Comparison of ENCODE assay signal across 9 cellular contexts in the genomic region with DNA sequence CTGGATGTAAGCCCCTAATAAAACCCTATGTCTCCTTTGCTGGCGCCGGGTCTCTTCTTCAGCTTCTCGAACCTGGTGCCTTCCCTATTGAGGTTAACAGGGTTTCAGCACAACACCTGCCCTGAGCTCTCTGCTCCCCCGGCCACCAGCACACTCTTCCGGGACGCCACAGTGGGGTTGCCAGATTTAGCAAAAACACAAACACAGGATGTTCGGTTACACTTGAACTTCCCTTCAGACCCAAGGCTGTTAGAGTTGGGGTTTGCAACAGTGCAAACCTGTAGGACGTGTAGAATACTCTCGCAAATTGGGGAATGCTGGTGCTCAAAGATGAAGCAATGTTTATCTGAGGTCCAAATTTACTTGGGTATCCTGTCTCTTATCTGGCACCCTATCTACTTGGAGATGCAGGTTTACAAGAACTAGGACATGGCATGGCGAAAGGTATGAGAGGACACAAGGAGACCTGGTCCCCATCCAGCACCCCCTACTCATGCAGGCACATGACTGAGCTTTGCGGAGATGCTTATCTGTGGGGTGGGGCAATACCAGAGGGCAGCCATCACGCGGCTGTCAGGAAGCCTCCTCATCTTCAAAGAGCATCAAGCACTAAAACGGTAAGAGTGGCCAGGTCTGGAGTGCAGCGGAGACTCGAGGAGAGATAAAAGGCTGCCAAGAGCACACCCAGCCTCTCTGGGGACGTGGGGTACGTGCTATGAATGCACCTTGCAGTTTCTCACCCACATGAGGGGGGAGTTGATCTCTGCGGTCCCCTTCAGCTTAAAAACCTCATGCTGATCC. TPM values are rescaled to one million over a fixed set of nuclear protein-coding genes. Genes with fewer than 3 reads are reported as not detected.
DNase-seq lines count a peak whose midpoint lies in the region; ATAC-seq and TF ChIP-seq lines count a peak whose summit lies in the region.
"Had no signal": no experiment of that assay in that cellular context is flagged by ENCODE, and none has a peak within 500 bp of the region (broad histone marks: within the 10 kb centered on the region; RNA-seq: fewer than 3 reads in every experiment).

No MANE protein-coding gene starts in this region.

- in situ Hi-C loops in gastrocnemius medialis (cut with MboI; ENCODE audit: low sequenced_read_pairs in 4 of 4) = no loop called here

- peak overlapping the region; percentile 94 for H3K27ac Mint-ChIP-seq in activated CD8-positive, alpha-beta memory T cell treated with anti-CD3 and anti-CD28 coated beads, Interleukin-2, amount 10 ng/mL, durations not matched to agents 7 days and 5 days

- H3K4me3 Mint-ChIP-seq in activated CD8-positive, alpha-beta memory T cell treated with anti-CD3 and anti-CD28 coated beads, Interleukin-2, amount 10 ng/mL, durations not matched to agents 7 days and 5 days = peak overlapping the region; percentile 48

- no peak for TF ChIP-seq CTCF in gastrocnemius medialis (IDR thresholded peaks at IDR 0.05 in 4 of 5, conservative IDR thresholded peaks at IDR 0.05 in 1 of 5)

- no peaks in the 10 kb centered on the region for H3K36me3 ChIP-seq in aorta (ENCODE audit: control insufficient read depth in 1 of 2, insufficient read depth in 2 of 2, low read length in 1 of 2)
- no peaks in the 10 kb centered on the region for H3K36me3 ChIP-seq in gastrocnemius medialis

- no peak overlapping the region for H3K4me3 ChIP-seq in aorta (ENCODE audit: low read length in 2 of 2)
- no peak overlapping the region for H3K4me3 ChIP-seq in gastrocnemius medialis

- peaks cover 59% of the 10 kb centered on the region for H3K4me1 Mint-ChIP-seq in activated CD8-positive, alpha-beta memory T cell treated with anti-CD3 and anti-CD28 coated beads, Interleukin-2, amount 10 ng/mL, durations not matched to agents 7 days and 5 days

- H3K4me1 ChIP-seq in aorta (ENCODE audit: control insufficient read depth in 1 of 2, insufficient read depth in 2 of 2, low read length in 2 of 2) = no peaks in the 10 kb centered on the region
- no peaks in the 10 kb centered on the region for H3K4me1 ChIP-seq in gastrocnemius medialis

- WGBS in aorta, 2 donors = 78 to 82% methylated on average over 19 of the region's 19 CpGs

- intact Hi-C loops in aorta (cut with DNase I) (loop anchor here in 1 of 2 donors (2.0 kb wide), 1 partner anchor 119 kb away; no protein-coding TSS in a partner anchor), gastrocnemius medialis (cut with DNase I; ENCODE audit: low total_unique reads) (no loop called here)

- H3K36me3 Mint-ChIP-seq in activated CD8-positive, alpha-beta memory T cell treated with anti-CD3 and anti-CD28 coated beads, Interleukin-2, amount 10 ng/mL, durations not matched to agents 7 days and 5 days = no peaks in the 10 kb centered on the region

- DNase-seq in activated CD8-positive, alpha-beta memory T cell treated with anti-CD3 and anti-CD28 coated beads, Interleukin-2, amount 10 ng/mL, durations not matched to agents 7 days and 5 days = peak; percentile 84
- DNase-seq in stimulated activated CD8-positive, alpha-beta memory T cell treated with anti-CD3 and anti-CD28 coated beads, Interleukin-4, amount 100 ng/mL, for 48 hours = peak; percentile 43
- DNase-seq in A172 (ENCODE audit: low spot score) (no peak), aorta (no peak), gastrocnemius medialis (no peak), NCI-H446 (lab: John Stamatoyannopoulos, UW) (no peak)
- DNase-seq: left colon had no signal

- H3K27ac ChIP-seq in aorta (ENCODE audit: low read depth in 1 of 2, low read length in 2 of 2) (no peak overlapping the region), gastrocnemius medialis (no peak overlapping the region)

- CTCF ChIA-PET in activated CD8-positive, alpha-beta memory T cell treated with anti-CD3 and anti-CD28 coated beads, Interleukin-2, amount 10 ng/mL, durations not matched to agents 7 days and 5 days (lab: Charles Lee) = interaction anchor here (0.9 to 3.9 kb wide), 5 partner anchors 13 to 163 kb away, joined by 3 to 17 read pairs (median 3); no protein-coding TSS in a partner anchor

- H3K9me3 Mint-ChIP-seq in activated CD8-positive, alpha-beta memory T cell treated with anti-CD3 and anti-CD28 coated beads, Interleukin-2, amount 10 ng/mL, durations not matched to agents 7 days and 5 days (ENCODE audit: low read depth) = no peaks in the 10 kb centered on the region

- no peaks in the 10 kb centered on the region for H3K27me3 Mint-ChIP-seq in activated CD8-positive, alpha-beta memory T cell treated with anti-CD3 and anti-CD28 coated beads, Interleukin-2, amount 10 ng/mL, durations not matched to agents 7 days and 5 days

- H3K9me3 ChIP-seq in aorta (ENCODE audit: control insufficient read depth, low read length) (no peaks in the 10 kb centered on the region), gastrocnemius medialis (no peaks in the 10 kb centered on the region)

- no peak for TF ChIP-seq POLR2A in gastrocnemius medialis (IDR thresholded peaks at IDR 0.05)

- no peaks in the 10 kb centered on the region for H3K27me3 ChIP-seq in aorta (ENCODE audit: control insufficient read depth in 1 of 2, insufficient read depth in 2 of 2, low read length in 1 of 2)
- no peaks in the 10 kb centered on the region for H3K27me3 ChIP-seq in gastrocnemius medialis

- peak; percentile 35 for ATAC-seq in GM19468 (IDR thresholded peaks at IDR 0.05; ENCODE audit: extremely low read depth, unreplicated experiment)
- ATAC-seq in HG03432 (IDR thresholded peaks at IDR 0.05; ENCODE audit: unreplicated experiment) = peak; percentile 70
- ATAC-seq in activated CD8-positive, alpha-beta memory T cell treated with anti-CD3 and anti-CD28 coated beads, Interleukin-2, amount 10 ng/mL, durations not matched to agents 7 days and 5 days = peak; percentile 82
- no peak for ATAC-seq in aorta (ENCODE audit: low FRiP score)
- no peak for ATAC-seq in gastrocnemius medialis
- ATAC-seq: left colon had no signal

RNA-seq across cellular contexts. Expression of gene SDK2, which starts 52.8 kb away (rescaled TPM):
- total RNA-seq in activated CD8-positive, alpha-beta memory T cell treated with anti-CD3 and anti-CD28 coated beads, Interleukin-2, amount 10 ng/mL, durations not matched to agents 7 days and 5 days = 1 to 10 TPM in 1 of 2 experiments, under 1 TPM in 1; 0.09 to 3.7 TPM
- total RNA-seq in A172 (2014; rRNA removed; shearing (Covaris generic)) = 0.31 and 0.69 TPM in 2 replicates
- total RNA-seq in aorta (1 to 10 TPM; 4.7 to 5.3 TPM), gastrocnemius medialis (under 1 TPM; 0.02 to 0.31 (median 0.13) TPM)
- under 1 TPM; 0.15 to 0.38 TPM for polyA plus RNA-seq in aorta

Comparison
In these comparisons a context has a peak if more than half of its experiments do, and no peak if none do; other contexts are left out.
1. ATAC-seq: peak in GM19468 (single experiment), HG03432 (single experiment) and activated CD8-positive, alpha-beta memory T cell treated with anti-CD3 and anti-CD28 coated beads, Interleukin-2, amount 10 ng/mL, durations not matched to agents 7 days and 5 days (single experiment); none in aorta (single experiment) and gastrocnemius medialis (0 of 2).
2. DNase-seq: peak in activated CD8-positive, alpha-beta memory T cell treated with anti-CD3 and anti-CD28 coated beads, Interleukin-2, amount 10 ng/mL, durations not matched to agents 7 days and 5 days (single experiment) and stimulated activated CD8-positive, alpha-beta memory T cell treated with anti-CD3 and anti-CD28 coated beads, Interleukin-4, amount 100 ng/mL, for 48 hours (single experiment); none in A172 (single experiment), aorta (0 of 2), gastrocnemius medialis (0 of 2) and NCI-H446 (0 of 2).